Comparison of ENCODE assay signal across 25 cellular contexts in the genomic region with DNA sequence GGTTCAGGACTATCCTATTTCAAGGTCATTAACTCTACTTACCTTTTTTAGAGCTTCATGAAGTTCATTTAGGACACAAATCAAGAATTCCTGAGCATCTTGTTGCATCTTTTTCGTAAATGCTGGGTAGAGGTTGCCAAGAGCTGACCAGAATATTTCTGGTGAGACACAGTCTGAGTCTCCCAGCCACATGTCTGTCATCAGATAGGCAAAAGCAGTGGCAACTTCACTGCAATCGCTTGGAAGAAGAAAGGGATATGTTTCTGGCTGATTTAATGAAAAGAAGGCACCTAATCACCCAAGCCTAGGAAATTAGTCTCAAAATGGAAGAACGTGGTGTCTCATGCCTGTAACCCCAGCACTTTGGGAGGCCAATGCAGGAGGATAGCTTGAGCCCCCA. TPM values are rescaled to one million over a fixed set of nuclear protein-coding genes. Genes with fewer than 3 reads are reported as not detected.
"Had no signal": no experiment of that assay in that cellular context is flagged by ENCODE, and none has a peak within 500 bp of the region (broad histone marks: within the 10 kb centered on the region; RNA-seq: fewer than 3 reads in every experiment).

No MANE protein-coding gene starts in this region.

- H3K4me1 ChIP-seq: ascending aorta, gastroesophageal sphincter, heart left ventricle, left lung, prostate gland, right atrium auricular region, suprapubic skin, transverse colon had no signal

- H3K27ac ChIP-seq: ascending aorta, gastroesophageal sphincter, heart left ventricle, left lung, prostate gland, right atrium auricular region, suprapubic skin, transverse colon, vagina had no signal

- H3K36me3 ChIP-seq: ascending aorta, gastroesophageal sphincter, heart left ventricle, left lung, prostate gland, right atrium auricular region, suprapubic skin, transverse colon, vagina had no signal

- H3K4me1 Mint-ChIP-seq: activated CD4-positive, alpha-beta T cell treated with anti-CD3 and anti-CD28 coated beads, Interleukin-2, amount 10 ng/mL, durations not matched to agents 7 days and 5 days; neural crest cell had no signal

- H3K9me3 Mint-ChIP-seq: activated CD4-positive, alpha-beta T cell treated with anti-CD3 and anti-CD28 coated beads, Interleukin-2, amount 10 ng/mL, durations not matched to agents 7 days and 5 days; activated T-cell treated with anti-CD3 and anti-CD28 coated beads, Interleukin-2, amount 50 U/mL, for 4 hours; dendritic cell treated with granulocyte-macrophage colony-stimulating factor and Interleukin-4, amounts not matched to agents 40 ng/mL and 50 ng/mL, for 4 days; neural crest cell had no signal

- H3K4me3 ChIP-seq: ascending aorta, gastroesophageal sphincter, heart left ventricle, left lung, prostate gland, right atrium auricular region, suprapubic skin, transverse colon, vagina had no signal

- DNase-seq: activated CD4-positive, alpha-beta T cell treated with anti-CD3 and anti-CD28 coated beads, Interleukin-2, amount 10 ng/mL, durations not matched to agents 7 days and 5 days; activated CD8-positive, alpha-beta memory T cell treated with anti-CD3 and anti-CD28 coated beads, Interleukin-2, amount 50 U/mL, for 4 hours; activated effector memory CD4-positive, alpha-beta T cell treated with anti-CD3 and anti-CD28 coated beads, Interleukin-2, amount 50 U/mL, for 16 hours; activated naive CD4-positive, alpha-beta T cell treated with anti-CD3 and anti-CD28 coated beads, Interleukin-2, amount 50 U/mL, for 16 hours; activated T-cell treated with anti-CD3 and anti-CD28 coated beads, Interleukin-2, amount 50 U/mL, for 4 hours; cerebellar nuclear complex; effector memory CD4-positive, alpha-beta T cell; heart left ventricle; left lung; stimulated activated naive CD8-positive, alpha-beta T cell treated with anti-CD3 and anti-CD28 coated beads, Interleukin-15, Interleukin-2, amounts not matched to agents 100 U/mL and 50 U/mL, for 24 hours; T-helper 1 cell; T-helper 9 cell; transverse colon had no signal

- FAIRE-seq: bronchial epithelial cell had no signal

- H3K27ac Mint-ChIP-seq: activated CD4-positive, alpha-beta T cell treated with anti-CD3 and anti-CD28 coated beads, Interleukin-2, amount 10 ng/mL, durations not matched to agents 7 days and 5 days; dendritic cell treated with granulocyte-macrophage colony-stimulating factor and Interleukin-4, amounts not matched to agents 40 ng/mL and 50 ng/mL, for 4 days had no signal

- H3K27me3 ChIP-seq: ascending aorta, gastroesophageal sphincter, heart left ventricle, left lung, right atrium auricular region, suprapubic skin, transverse colon, vagina had no signal

- H3K9me3 ChIP-seq: ascending aorta, gastroesophageal sphincter, heart left ventricle, left lung, prostate gland, right atrium auricular region, suprapubic skin, transverse colon, vagina had no signal

- ATAC-seq: activated CD4-positive, CD25-positive, alpha-beta regulatory T cell treated with anti-CD3 and anti-CD28 coated beads, Interleukin-2, amount 50 U/mL, for 24 hours; activated T-cell treated with anti-CD3 and anti-CD28 coated beads, Interleukin-2, amount 50 U/mL, for 4 hours; heart left ventricle; left lung; stimulated activated naive CD8-positive, alpha-beta T cell treated with anti-CD3 and anti-CD28 coated beads, Interleukin-15, Interleukin-2, amounts not matched to agents 100 U/mL and 50 U/mL, for 24 hours had no signal

- H3K4me3 Mint-ChIP-seq: activated CD4-positive, alpha-beta T cell treated with anti-CD3 and anti-CD28 coated beads, Interleukin-2, amount 10 ng/mL, durations not matched to agents 7 days and 5 days; activated T-cell treated with anti-CD3 and anti-CD28 coated beads, Interleukin-2, amount 50 U/mL, for 4 hours; dendritic cell treated with granulocyte-macrophage colony-stimulating factor and Interleukin-4, amounts not matched to agents 40 ng/mL and 50 ng/mL, for 4 days; neural crest cell had no signal

RNA-seq across cellular contexts. Expression of a gene that starts 2.9 kb away (rescaled TPM):
- total RNA-seq: activated CD4-positive, alpha-beta T cell treated with anti-CD3 and anti-CD28 coated beads, Interleukin-2, amount 10 ng/mL, durations not matched to agents 7 days and 5 days; activated T-cell treated with anti-CD3 and anti-CD28 coated beads, Interleukin-2, amount 50 U/mL, for 4 hours; ascending aorta; bronchial epithelial cell; kidney epithelial cell; left lung; right atrium auricular region; skeletal muscle tissue; transverse colon; vagina had no signal
